24 cellular contexts compared by ENCODE assay signal in genomic region chr17:77687417-77687816, GRCh38.
"Had no signal": no experiment of that assay in that cellular context is flagged by ENCODE, and none has a peak within 500 bp of the region (broad histone marks: within the 10 kb centered on the region; RNA-seq: fewer than 3 reads in every experiment).

No MANE protein-coding gene starts in this region.

- H3K27ac ChIP-seq: KMS-11, RWPE1 had no signal

- ATAC-seq: K562, Panc1, PC-3 had no signal

- H3K9ac ChIP-seq: KMS-11, SK-N-SH had no signal

- H3K4me3 ChIP-seq: K562 had no signal

- DNase-seq: Kasumi-1; MM.1S; MV-4-11; NCI-H1092; NCI-H1105 treated with DMSO at 0.1 percent for 48 hours; NCI-H1436; NCI-H2029; NCI-H2081 treated with DMSO at 0.1 percent for 48 hours; NCI-H2171; NCI-H226; NCI-H446; NCI-H510A; NCI-H524 treated with DMSO at 0.1 percent for 48 hours; NCI-H69; NCI-H774; NK-92 treated with Interleukin-12 subunit alpha and Interleukin-12 subunit beta, amount 100 ng/mL, for 24 hours; PC-3; SHP77; SK-N-SH; SW 1271 had no signal

- H3K4me2 ChIP-seq: KMS-11, SK-N-SH had no signal

- H3K9me3 ChIP-seq: SK-N-SH had no signal
